1 cellular context compared by ENCODE assay signal in the genomic region with DNA sequence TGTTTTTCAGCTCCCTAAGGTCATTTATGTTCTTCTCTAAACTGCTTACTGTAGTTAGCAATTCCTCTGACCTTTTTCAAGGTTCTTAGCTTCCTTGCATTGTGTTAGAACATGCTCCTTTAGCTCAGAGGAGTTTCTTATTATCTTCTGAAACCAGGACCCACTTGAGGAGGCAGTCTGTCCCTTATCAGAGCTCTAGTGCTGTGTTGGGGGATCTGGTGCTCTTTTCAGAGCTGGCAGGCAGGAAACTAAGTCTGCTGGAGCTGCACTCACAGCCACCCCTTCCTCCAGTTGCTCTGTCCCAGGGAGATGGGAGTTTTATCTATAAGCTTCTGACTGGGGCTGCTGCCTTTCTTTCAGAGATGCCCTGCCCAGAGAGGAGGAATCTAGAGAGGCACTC.
TF ChIP-seq lines count a peak whose summit lies in the region.

No MANE protein-coding gene starts in this region.

TF ChIP-seq in K562, 482 proteins besides CTCF, POLR2A, EP300 and RAD21 (continued from another document):
- TF ChIP-seq, protein P1, sequence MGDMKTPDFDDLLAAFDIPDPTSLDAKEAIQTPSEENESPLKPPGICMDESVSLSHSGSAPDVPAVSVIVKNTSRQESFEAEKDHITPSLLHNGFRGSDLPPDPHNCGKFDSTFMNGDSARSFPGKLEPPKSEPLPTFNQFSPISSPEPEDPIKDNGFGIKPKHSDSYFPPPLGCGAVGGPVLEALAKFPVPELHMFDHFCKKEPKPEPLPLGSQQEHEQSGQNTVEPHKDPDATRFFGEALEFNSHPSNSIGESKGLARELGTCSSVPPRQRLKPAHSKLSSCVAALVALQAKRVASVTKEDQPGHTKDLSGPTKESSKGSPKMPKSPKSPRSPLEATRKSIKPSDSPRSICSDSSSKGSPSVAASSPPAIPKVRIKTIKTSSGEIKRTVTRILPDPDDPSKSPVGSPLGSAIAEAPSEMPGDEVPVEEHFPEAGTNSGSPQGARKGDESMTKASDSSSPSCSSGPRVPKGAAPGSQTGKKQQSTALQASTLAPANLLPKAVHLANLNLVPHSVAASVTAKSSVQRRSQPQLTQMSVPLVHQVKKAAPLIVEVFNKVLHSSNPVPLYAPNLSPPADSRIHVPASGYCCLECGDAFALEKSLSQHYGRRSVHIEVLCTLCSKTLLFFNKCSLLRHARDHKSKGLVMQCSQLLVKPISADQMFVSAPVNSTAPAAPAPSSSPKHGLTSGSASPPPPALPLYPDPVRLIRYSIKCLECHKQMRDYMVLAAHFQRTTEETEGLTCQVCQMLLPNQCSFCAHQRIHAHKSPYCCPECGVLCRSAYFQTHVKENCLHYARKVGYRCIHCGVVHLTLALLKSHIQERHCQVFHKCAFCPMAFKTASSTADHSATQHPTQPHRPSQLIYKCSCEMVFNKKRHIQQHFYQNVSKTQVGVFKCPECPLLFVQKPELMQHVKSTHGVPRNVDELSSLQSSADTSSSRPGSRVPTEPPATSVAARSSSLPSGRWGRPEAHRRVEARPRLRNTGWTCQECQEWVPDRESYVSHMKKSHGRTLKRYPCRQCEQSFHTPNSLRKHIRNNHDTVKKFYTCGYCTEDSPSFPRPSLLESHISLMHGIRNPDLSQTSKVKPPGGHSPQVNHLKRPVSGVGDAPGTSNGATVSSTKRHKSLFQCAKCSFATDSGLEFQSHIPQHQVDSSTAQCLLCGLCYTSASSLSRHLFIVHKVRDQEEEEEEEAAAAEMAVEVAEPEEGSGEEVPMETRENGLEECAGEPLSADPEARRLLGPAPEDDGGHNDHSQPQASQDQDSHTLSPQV (IDR thresholded peaks at IDR 0.05): peak; percentile 44; the same call in 1 of the 2 replicates
- TF ChIP-seq SMAD4 (CRISPR knock-in tag; conservative IDR thresholded peaks at IDR 0.05) (peak; percentile 86), ZNF766 (CRISPR knock-in tag; conservative IDR thresholded peaks at IDR 0.05) (0 out of 2 replicates have a peak, but pooled peaks have one; percentile 57), CBX3 (IDR thresholded peaks at IDR 0.05; ENCODE audit: borderline replicate concordance in 1 of 2, low read length in 2 of 2) (peak in 1 of 2 experiments; percentile 57; a peak in 1 of 3 replicates)
